9 cellular contexts compared by ENCODE assay signal in the genomic region with DNA sequence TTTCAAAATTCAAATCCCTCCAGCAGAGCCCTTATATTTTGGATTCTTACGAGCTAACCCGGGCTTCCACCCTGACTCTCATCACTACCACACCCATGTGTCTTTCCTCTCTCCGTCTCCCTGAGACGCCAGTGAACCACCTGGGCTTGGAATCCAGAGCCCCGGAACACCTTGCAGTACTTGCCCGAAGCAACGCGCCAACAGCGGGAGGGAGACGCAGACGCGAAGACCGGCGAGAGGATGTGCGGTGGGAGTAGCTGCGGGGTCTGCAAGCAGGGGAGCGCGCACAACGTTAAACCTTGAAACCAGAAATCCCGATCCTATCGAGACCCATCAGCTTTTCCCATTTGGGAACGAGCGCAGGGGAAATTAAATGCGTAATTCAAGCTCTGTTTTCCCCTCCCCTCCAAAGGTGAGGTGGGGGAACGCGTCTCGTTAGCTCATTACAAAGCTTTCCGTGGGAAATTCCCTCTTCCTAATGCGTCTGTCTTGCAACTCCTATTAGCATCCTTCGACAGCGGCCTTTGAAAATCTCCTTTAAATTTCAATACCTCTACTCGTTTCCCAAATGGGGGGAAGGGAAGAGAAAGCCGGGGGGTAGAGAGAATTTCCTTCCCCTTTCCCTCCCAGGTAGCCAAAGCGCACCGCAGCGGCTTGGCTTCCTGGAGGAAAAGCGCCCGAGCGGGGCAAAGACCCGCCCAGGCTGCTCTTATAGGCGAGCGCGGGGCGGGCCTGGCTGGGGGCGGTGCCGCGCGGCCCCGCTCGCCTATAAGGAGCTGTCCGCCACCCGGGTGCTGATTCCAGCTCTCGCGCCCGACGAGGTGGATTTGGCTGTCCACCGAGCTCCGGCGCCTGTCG. TPM values are rescaled to one million over a fixed set of nuclear protein-coding genes. Genes with fewer than 3 reads are reported as not detected.
DNase-seq lines count a peak whose midpoint lies in the region; ATAC-seq and TF ChIP-seq lines count a peak whose summit lies in the region.
"Had no signal": no experiment of that assay in that cellular context is flagged by ENCODE, and none has a peak within 500 bp of the region (broad histone marks: within the 10 kb centered on the region; RNA-seq: fewer than 3 reads in every experiment).

Gene CNTNAP5 (plus strand): TSS at position 797 of the 858 bp plus-strand sequence. CDS start 364 bp downstream, outside the sequence.

- no peaks in the 10 kb centered on the region for H3K4me1 Mint-ChIP-seq in activated CD4-positive, alpha-beta memory T cell treated with anti-CD3 and anti-CD28 coated beads for 36 hours (ENCODE audit: low read depth)
- H3K4me1 Mint-ChIP-seq in HFFc6 (ENCODE audit: low read depth), result no peaks in the 10 kb centered on the region

- H3K4me1 ChIP-seq in right cardiac atrium (ENCODE audit: control insufficient read depth, insufficient read depth, low read length), result no peaks in the 10 kb centered on the region

- 2% methylated on average over 60 of the region's 60 CpGs for WGBS in right cardiac atrium

- peak; percentile 72 to 80 for ATAC-seq in right cardiac atrium
- no peak for ATAC-seq in HG03571 (IDR thresholded peaks at IDR 0.05; ENCODE audit: unreplicated experiment)
- no peak for ATAC-seq in HG02970 (IDR thresholded peaks at IDR 0.05; ENCODE audit: low FRiP score, unreplicated experiment)

- intact Hi-C loops in activated CD4-positive, alpha-beta memory T cell treated with anti-CD3 and anti-CD28 coated beads for 36 hours (cut with micrococcal nuclease), result no loop called here
- intact Hi-C loops in right cardiac atrium (cut with DNase I), result loop anchor here in 2 of 4 donors (5.0 kb wide), 2 partner anchors 783 to 788 kb away; no protein-coding TSS in a partner anchor

- H3K4me3 ChIP-seq in right cardiac atrium (ENCODE audit: low read length), result peak within 1 kb of the TSS; percentile 21

- no peak within 1 kb of the TSS for H3K27ac Mint-ChIP-seq in activated CD4-positive, alpha-beta memory T cell treated with anti-CD3 and anti-CD28 coated beads for 36 hours
- H3K27ac Mint-ChIP-seq in HFFc6, result no peak within 1 kb of the TSS
- H3K27ac Mint-ChIP-seq: activated naive CD4-positive, alpha-beta T cell treated with anti-CD3 and anti-CD28 coated beads, Interleukin-2, amount 50 U/mL, for 72 hours had no signal

- peaks cover 5% of the 10 kb centered on the region for H3K36me3 Mint-ChIP-seq in activated CD4-positive, alpha-beta memory T cell treated with anti-CD3 and anti-CD28 coated beads for 36 hours
- no peaks in the 10 kb centered on the region for H3K36me3 Mint-ChIP-seq in HFFc6 (ENCODE audit: low read depth)

- POLR2A ChIA-PET in activated CD4-positive, alpha-beta memory T cell treated with anti-CD3 and anti-CD28 coated beads for 36 hours (lab: Charles Lee), result no interaction called here

- DNase-seq in D341Med (ENCODE audit: low spot score), result peak; percentile 85
- DNase-seq in HuH-7 (ENCODE audit: low spot score), result peak; percentile 45
- peak; percentile 20 for DNase-seq in activated CD4-positive, alpha-beta memory T cell treated with anti-CD3 and anti-CD28 coated beads for 36 hours
- peak; percentile 42 to 82 (median 73) for DNase-seq in right cardiac atrium
- DNase-seq in retina, result peak; percentile 94
- no peak for DNase-seq in HFFc6

- CTCF ChIA-PET in activated CD4-positive, alpha-beta memory T cell treated with anti-CD3 and anti-CD28 coated beads for 36 hours (lab: Charles Lee), result interaction anchor here (1.0 kb wide), 1 partner anchor 17 kb away, joined by 3 read pairs; no protein-coding TSS in a partner anchor

- no peak within 1 kb of the TSS for H3K27ac ChIP-seq in right cardiac atrium (ENCODE audit: low read length)

- H3K9me3 Mint-ChIP-seq in activated CD4-positive, alpha-beta memory T cell treated with anti-CD3 and anti-CD28 coated beads for 36 hours, result peaks cover 5% of the 10 kb centered on the region
- H3K9me3 Mint-ChIP-seq in HFFc6, result no peaks in the 10 kb centered on the region; the same call in 1 of the 2 replicates

- H3K27me3 ChIP-seq in right cardiac atrium (ENCODE audit: control insufficient read depth, insufficient read depth), result no peaks in the 10 kb centered on the region

- peaks cover 23% of the 10 kb centered on the region for H3K27me3 Mint-ChIP-seq in activated CD4-positive, alpha-beta memory T cell treated with anti-CD3 and anti-CD28 coated beads for 36 hours
- peaks cover 4% of the 10 kb centered on the region; the same call in 1 of the 2 replicates for H3K27me3 Mint-ChIP-seq in HFFc6 (ENCODE audit: insufficient read depth)

- no peak for TF ChIP-seq CTCF in HFFc6 (IDR thresholded peaks at IDR 0.05)

- no peaks in the 10 kb centered on the region for H3K9me3 ChIP-seq in right cardiac atrium (ENCODE audit: control insufficient read depth, low read length)

- no peak within 1 kb of the TSS for H3K4me3 Mint-ChIP-seq in activated CD4-positive, alpha-beta memory T cell treated with anti-CD3 and anti-CD28 coated beads for 36 hours
- H3K4me3 Mint-ChIP-seq in HFFc6, result no peak within 1 kb of the TSS

RNA-seq across cellular contexts. Expression of gene CNTNAP5, which starts in this region (rescaled TPM):
- total RNA-seq in activated CD4-positive, alpha-beta memory T cell treated with anti-CD3 and anti-CD28 coated beads for 36 hours, result not detected
- total RNA-seq in right cardiac atrium, result not detected
- polyA plus RNA-seq in right cardiac atrium, result not detected
- total RNA-seq in HFFc6 (2021; fragmentation: NEBNext Ultra II Directional; extraction: Animal tissue kit (Norgen Biotek cat#: 25700)), result not detected
- total RNA-seq: activated naive CD4-positive, alpha-beta T cell treated with anti-CD3 and anti-CD28 coated beads, Interleukin-2, amount 50 U/mL, for 72 hours had no signal

Comparison
In these comparisons a context has a peak if more than half of its experiments do, and no peak if none do; other contexts are left out.
1. Peak in DNase-seq in activated CD4-positive, alpha-beta memory T cell treated with anti-CD3 and anti-CD28 coated beads for 36 hours; RNA of the gene not detected or under 1 TPM.
2. Peak in DNase-seq, ATAC-seq and H3K4me3 ChIP-seq in right cardiac atrium; RNA of the gene not detected or under 1 TPM.